ENCODE assay signal across 14 cellular contexts in the genomic region with DNA sequence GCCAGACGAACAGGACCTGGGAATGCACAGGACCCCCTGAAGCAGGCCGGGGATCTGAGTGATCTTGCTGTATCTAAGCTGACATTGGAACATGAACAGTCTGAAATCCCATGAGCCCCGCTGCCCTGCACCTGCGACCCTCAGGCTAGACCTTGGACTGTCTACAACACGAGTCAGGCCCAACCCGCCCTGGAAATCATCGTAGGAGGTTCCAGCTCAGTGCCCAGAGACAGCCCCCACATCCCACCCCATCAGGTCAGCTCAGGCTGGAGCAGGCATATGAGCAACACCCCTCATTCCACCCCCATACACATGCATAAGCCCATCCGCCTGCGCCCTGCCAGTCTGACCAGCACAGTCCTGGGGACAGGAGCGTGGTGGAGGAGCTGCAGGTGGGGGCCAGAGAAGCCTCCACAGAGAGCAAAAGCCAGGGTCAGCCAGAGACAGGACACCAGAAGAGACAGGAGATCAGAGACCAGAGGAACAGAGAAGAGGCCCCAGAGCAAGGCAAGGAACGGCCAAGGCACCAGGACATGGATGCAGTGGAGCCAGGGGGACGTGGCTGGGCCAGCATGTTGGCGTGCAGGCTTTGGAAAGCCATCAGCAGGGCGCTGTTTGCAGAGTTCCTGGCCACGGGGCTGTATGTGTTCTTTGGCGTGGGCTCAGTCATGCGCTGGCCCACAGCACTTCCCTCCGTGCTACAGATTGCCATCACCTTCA. TPM values are rescaled to one million over a fixed set of nuclear protein-coding genes. Genes with fewer than 3 reads are reported as not detected.
DNase-seq lines count a peak whose midpoint lies in the region; ATAC-seq and TF ChIP-seq lines count a peak whose summit lies in the region.
"Had no signal": no experiment of that assay in that cellular context is flagged by ENCODE, and none has a peak within 500 bp of the region (broad histone marks: within the 10 kb centered on the region; RNA-seq: fewer than 3 reads in every experiment).

Gene AQP6, plus strand, starts transcription at position 307 of the 720 bp plus-strand sequence. Its CDS starts 227 bp downstream, at position 534.

- no peak for ATAC-seq in IMR-90 (ENCODE audit: low read depth)
- ATAC-seq in GM19452 (IDR thresholded peaks at IDR 0.05; ENCODE audit: unreplicated experiment): no peak
- ATAC-seq: Right ventricle myocardium inferior had no signal

- H3K4me2 ChIP-seq in IMR-90 (ENCODE audit: low read depth, low read length): no peak within 1 kb of the TSS

- POLR2A ChIA-PET in IMR-90 (lab: Charles Lee; ENCODE audit: unreplicated experiment): no interaction called here

- intact Hi-C loops in IMR-90 (cut with micrococcal nuclease) (no loop called here), stomach (cut with DNase I; ENCODE audit: low total_unique reads) (no loop called here)
- intact Hi-C loops in dendritic cell treated with granulocyte-macrophage colony-stimulating factor and Interleukin-4, amounts not matched to agents 40 ng/mL and 50 ng/mL, for 4 days (cut with micrococcal nuclease): no loop called here

- no peak within 1 kb of the TSS for H3K4me3 Mint-ChIP-seq in dendritic cell treated with granulocyte-macrophage colony-stimulating factor and Interleukin-4, amounts not matched to agents 40 ng/mL and 50 ng/mL, for 4 days
- peak within 1 kb of the TSS in 2 of 3 experiments; percentile 69 to 82 for H3K4me3 Mint-ChIP-seq in nephron

- no peaks in the 10 kb centered on the region for H3K9me3 ChIP-seq in IMR-90 (ENCODE audit: control insufficient read depth, insufficient read depth, low read length)
- H3K9me3 ChIP-seq in stomach: no peaks in the 10 kb centered on the region

- no peak within 1 kb of the TSS for H3K18ac ChIP-seq in IMR-90 (ENCODE audit: low read depth, low read length)

- no peak within 1 kb of the TSS for H3K4me3 ChIP-seq in IMR-90 (ENCODE audit: insufficient read depth, low read depth, low read length)
- H3K4me3 ChIP-seq in stomach: no peak within 1 kb of the TSS

- TF ChIP-seq POLR2A in IMR-90 (IDR thresholded peaks at IDR 0.05; ENCODE audit: low read depth, low read length): no peak
- TF ChIP-seq POLR2A in stomach (IDR thresholded peaks at IDR 0.05): no peak

- peak within 1 kb of the TSS; percentile 21 for H2AFZ ChIP-seq in IMR-90 (replicated peaks; ENCODE audit: low read length, poor library complexity)

- no peak within 1 kb of the TSS for H3K14ac ChIP-seq in IMR-90 (replicated peaks; ENCODE audit: low read depth, low read length)

- H3K56ac ChIP-seq in IMR-90 (ENCODE audit: extremely low read depth, insufficient read depth, low read length): no peak within 1 kb of the TSS

- no peak within 1 kb of the TSS for H4K8ac ChIP-seq in IMR-90 (ENCODE audit: low read depth in 2 of 2, low read length in 2 of 2)

- H4K5ac ChIP-seq in IMR-90 (ENCODE audit: low read depth, low read length): no peak within 1 kb of the TSS

- H3K4me1 Mint-ChIP-seq in dendritic cell treated with granulocyte-macrophage colony-stimulating factor and Interleukin-4, amounts not matched to agents 40 ng/mL and 50 ng/mL, for 4 days (ENCODE audit: low read depth): peaks cover 40% of the 10 kb centered on the region
- peaks cover 8% of the 10 kb centered on the region for H3K4me1 Mint-ChIP-seq in nephron

- no peak within 1 kb of the TSS for H2BK5ac ChIP-seq in IMR-90 (ENCODE audit: low read depth, low read length, poor library complexity, severe bottlenecking)

- no TSS peak for BruUV-seq in IMR-90 (replicated peaks; lab: Mats Ljungman, UMichigan)

- dilution Hi-C loops in IMR-90 (cut with HindIII; ENCODE audit: low sequenced_read_pairs, unreplicated experiment): no loop called here

- CTCF ChIA-PET in IMR-90 (lab: Yijun Ruan, JAX): interaction anchor here (1.0 kb wide), 1 partner anchor 98 kb away, joined by 3 read pairs; no protein-coding TSS in a partner anchor

- no peaks in the 10 kb centered on the region for H3K36me3 ChIP-seq in IMR-90 (ENCODE audit: control insufficient read depth, insufficient read depth, low read length)
- H3K36me3 ChIP-seq in stomach: no peaks in the 10 kb centered on the region

- peaks cover 10% of the 10 kb centered on the region for H3K27me3 Mint-ChIP-seq in dendritic cell treated with granulocyte-macrophage colony-stimulating factor and Interleukin-4, amounts not matched to agents 40 ng/mL and 50 ng/mL, for 4 days
- H3K27me3 Mint-ChIP-seq in nephron (ENCODE audit: low read depth): peaks cover 11% of the 10 kb centered on the region

- H2BK15ac ChIP-seq in IMR-90 (ENCODE audit: low read depth, low read length): no peak within 1 kb of the TSS

- no peaks in the 10 kb centered on the region for H4K20me1 ChIP-seq in IMR-90 (ENCODE audit: insufficient read depth, low read length)

- no peak within 1 kb of the TSS for H3K4ac ChIP-seq in IMR-90 (ENCODE audit: low read depth, low read length)

- H3K23ac ChIP-seq in IMR-90 (ENCODE audit: low read depth, low read length): no peak within 1 kb of the TSS

- H3K36me3 Mint-ChIP-seq in dendritic cell treated with granulocyte-macrophage colony-stimulating factor and Interleukin-4, amounts not matched to agents 40 ng/mL and 50 ng/mL, for 4 days (ENCODE audit: low read depth): no peaks in the 10 kb centered on the region
- H3K36me3 Mint-ChIP-seq in nephron (ENCODE audit: low read depth): no peaks in the 10 kb centered on the region

- TF ChIP-seq CTCF in IMR-90 (conservative IDR thresholded peaks at IDR 0.05; ENCODE audit: low read depth, low read length): no peak
- TF ChIP-seq CTCF in nephron (IDR thresholded peaks at IDR 0.05; ENCODE audit: unreplicated experiment in 3 of 3): no peak
- no peak for TF ChIP-seq CTCF in stomach (IDR thresholded peaks at IDR 0.05)

- no peak within 1 kb of the TSS for H4K91ac ChIP-seq in IMR-90 (ENCODE audit: insufficient read depth, low read depth, low read length)

- DNase-seq in IMR-90 (no peak), stomach (peak; percentile 74), GF-D8 (lab: John Stamatoyannopoulos, UW) (no peak)
- no peak for DNase-seq in stimulated activated CD4-positive, alpha-beta T cell treated with anti-CD3 and anti-CD28 coated beads, Interleukin-12 subunit alpha, Interleukin-12 subunit beta, amount 100 ng/mL, for 4 hours
- DNase-seq: Karpas-422, NCI-H1105 treated with DMSO at 0.1 percent for 48 hours, NCI-H1930, NCI-H774 had no signal

- TF ChIP-seq EP300 in stomach (IDR thresholded peaks at IDR 0.05): no peak

- H3K9me3 Mint-ChIP-seq in dendritic cell treated with granulocyte-macrophage colony-stimulating factor and Interleukin-4, amounts not matched to agents 40 ng/mL and 50 ng/mL, for 4 days: no peaks in the 10 kb centered on the region
- H3K9me3 Mint-ChIP-seq in nephron: no peaks in the 10 kb centered on the region

- H2BK20ac ChIP-seq in IMR-90 (ENCODE audit: low read depth, low read length): no peak within 1 kb of the TSS

- peak within 1 kb of the TSS; percentile 54 for H3K27ac Mint-ChIP-seq in dendritic cell treated with granulocyte-macrophage colony-stimulating factor and Interleukin-4, amounts not matched to agents 40 ng/mL and 50 ng/mL, for 4 days
- H3K27ac Mint-ChIP-seq in nephron: peak within 1 kb of the TSS in 2 of 3 experiments; percentile 65 to 91

- peak within 1 kb of the TSS; percentile 65 for H2AK9ac ChIP-seq in IMR-90 (replicated peaks; ENCODE audit: low read depth, low read length, poor library complexity)

- 78% methylated on average over 11 of the region's 18 CpGs; no CpG with 5 or more reads in 1 of the 2 experiments for WGBS in IMR-90 (ENCODE audit: extremely low coverage in 2 of 2, insufficient read length in 1 of 2), 2 experiments
- WGBS in stomach, 5 donors: 62 to 75% (median 68%) methylated on average over 15 to 18 of the region's 18 CpGs

- H3K27me3 ChIP-seq in IMR-90 (ENCODE audit: control insufficient read depth, insufficient read depth, low read length) (peaks cover 47% of the 10 kb centered on the region), stomach (peaks cover 0 to 21% (median 0%) of the 10 kb centered on the region in 3 donors)

- H3K9ac ChIP-seq in IMR-90 (ENCODE audit: low read depth, low read length): no peak within 1 kb of the TSS

- in situ Hi-C loops in IMR-90 (cut with MboI; ENCODE audit: low sequenced_read_pairs): loop anchor here (5.0 to 10.0 kb wide), 2 partner anchors 84 to 202 kb away; partner anchors contain the start of gene ASIC1

- H3K4me1 ChIP-seq in IMR-90 (ENCODE audit: control insufficient read depth, insufficient read depth, low read length) (no peaks in the 10 kb centered on the region), stomach (peaks cover 14 to 35% (median 23%) of the 10 kb centered on the region in 4 donors)

- H3K9me1 ChIP-seq in IMR-90 (ENCODE audit: insufficient read depth, low read length): no peaks in the 10 kb centered on the region

- H3K27ac ChIP-seq in IMR-90 (ENCODE audit: insufficient read depth, low read length) (no peak within 1 kb of the TSS), stomach (peak within 1 kb of the TSS in 1 of 5 donors; percentile 6)

- no peak within 1 kb of the TSS for H2BK120ac ChIP-seq in IMR-90 (ENCODE audit: low read depth, low read length)

- H2AK5ac ChIP-seq in IMR-90 (ENCODE audit: low read depth, low read length): 0 out of 2 replicates have a peak within 1 kb of the TSS, but pooled peaks have one; percentile 46

- no peaks in the 10 kb centered on the region for H3K79me1 ChIP-seq in IMR-90 (ENCODE audit: low read depth in 1 of 2, low read length in 2 of 2)

- no peak for TF ChIP-seq RAD21 in IMR-90 (IDR thresholded peaks at IDR 0.05; ENCODE audit: low read length)

TF ChIP-seq in IMR-90, 13 proteins besides CTCF, POLR2A, EP300 and RAD21:
- TF ChIP-seq CHD1 (IDR thresholded peaks at IDR 0.05; ENCODE audit: low read depth, low read length) (no peak), CEBPB (IDR thresholded peaks at IDR 0.05; ENCODE audit: low read depth, low read length) (no peak), NFE2L2 (IDR thresholded peaks at IDR 0.05; ENCODE audit: low read depth, low read length) (no peak), MAZ (IDR thresholded peaks at IDR 0.05; ENCODE audit: borderline replicate concordance, low read depth, low read length) (no peak)

RNA-seq across cellular contexts. Expression of gene AQP6, which starts in this region (rescaled TPM):
- total RNA-seq in IMR-90 (2012; rRNA removed): not detected in 2 replicates
- not detected in 2 replicates for polyA plus RNA-seq in IMR-90 (2012; rRNA removed)
- polyA plus RNA-seq in IMR-90 (2012; cell fraction: cytosol; rRNA removed): not detected in 2 replicates
- polyA plus RNA-seq in IMR-90 (2012; cell fraction: nucleus; rRNA removed; ENCODE audit: low replicate concordance): 0.01 and 0.03 TPM in 2 replicates
- total RNA-seq in stomach: under 1 TPM in 2 of 5 donors, not detected in 3; 0.18 to 0.45 TPM
- under 1 TPM in 1 of 3 donors, not detected in 2; 0.58 TPM for polyA plus RNA-seq in stomach
- total RNA-seq: H7, Right ventricle myocardium inferior had no signal
- polyA plus RNA-seq: BJ had no signal

Comparison
In these comparisons a context has a peak if more than half of its experiments do, and no peak if none do; other contexts are left out.
1. Peak in DNase-seq in stomach; RNA of the gene not detected or under 1 TPM.